Comparison of ENCODE assay signal across 15 cellular contexts in genomic region chr2:74894261-74895030, GRCh38.
A peak's percentile ranks its signal among the peaks of the same experiment; 100 is the strongest.
DNase-seq lines count a peak whose midpoint lies in the region; ATAC-seq, FAIRE-seq and TF ChIP-seq lines count a peak whose summit lies in the region.
"Had no signal": no experiment of that assay in that cellular context is flagged by ENCODE, and none has a peak within 500 bp of the region (broad histone marks: within the 10 kb centered on the region; RNA-seq: fewer than 3 reads in every experiment).

No MANE protein-coding gene starts in this region.

- H3K14ac ChIP-seq in mesenchymal stem cell (ENCODE audit: low read length in 2 of 2) = peak overlapping the region in 1 of 2 experiments; percentile 5

- peak overlapping the region; percentile 3 for H2AK5ac ChIP-seq in mesenchymal stem cell (ENCODE audit: low read length, severe bottlenecking)

- no peak overlapping the region for H2AFZ ChIP-seq in mesenchymal stem cell (ENCODE audit: low read depth, low read length)
- H2AFZ ChIP-seq: parathyroid adenoma had no signal

- no peak overlapping the region for H3K27ac ChIP-seq in mesenchymal stem cell (ENCODE audit: low read length, poor library complexity, severe bottlenecking)
- H3K27ac ChIP-seq: lower lobe of right lung, parathyroid adenoma, testis had no signal

- no peak overlapping the region for H2BK15ac ChIP-seq in mesenchymal stem cell (ENCODE audit: low read depth, poor library complexity, severe bottlenecking)

- POLR2A ChIA-PET in AG04449 (lab: Yijun Ruan, JAX) = no interaction called here

- H2BK120ac ChIP-seq in mesenchymal stem cell (ENCODE audit: low read depth, low read length) = peak overlapping the region; percentile 49

- 82% methylated on average over 3 of the region's 6 CpGs for WGBS in mesenchymal stem cell

- H3K36me3 ChIP-seq in mesenchymal stem cell (ENCODE audit: control insufficient read depth in 1 of 2, insufficient read depth in 2 of 2, low read depth in 1 of 2, low read length in 2 of 2) = peaks cover 3 to 72% of the 10 kb centered on the region in 2 experiments

- DNase-seq in AG04449 (ENCODE audit: low read depth, low spot score) = peak; percentile 69
- DNase-seq in HCEC 1CT = peak; percentile 63
- peak; percentile 42 for DNase-seq in astrocyte of the hippocampus (ENCODE audit: low read depth, low spot score)
- peak; percentile 66 for DNase-seq in mesenchymal stem cell
- no peak for DNase-seq in NCI-H510A treated with DMSO at 0.1 percent for 48 hours (lab: John Stamatoyannopoulos, UW)
- no peak for DNase-seq in H54 (ENCODE audit: insufficient read length, low spot score)
- DNase-seq in germinal center (ENCODE audit: low spot score) = no peak
- DNase-seq: activated T-cell treated with anti-CD3 and anti-CD28 coated beads, Interleukin-2, amount 50 U/mL, for 72 hours; CD8-positive, alpha-beta T cell; lower lobe of right lung; stimulated activated CD4-positive, alpha-beta T cell treated with anti-CD3 and anti-CD28 coated beads, Interleukin-4, amount 100 ng/mL, for 24 hours; testis had no signal

- no peak overlapping the region for H2BK5ac ChIP-seq in mesenchymal stem cell (ENCODE audit: low read depth, low read length, poor library complexity, severe bottlenecking)

- no peak overlapping the region for H3K23ac ChIP-seq in mesenchymal stem cell (ENCODE audit: low read length in 2 of 2)

- H4K91ac ChIP-seq in mesenchymal stem cell (ENCODE audit: low read length) = peak overlapping the region; percentile 43

- CTCF ChIA-PET in AG04449 (lab: Yijun Ruan, JAX) = interaction anchor here (0.9 to 2.8 kb wide), 6 partner anchors 17 to 206 kb away, joined by 4 to 10 read pairs (median 8); no protein-coding TSS in a partner anchor

- TF ChIP-seq CTCF in AG04449 (IDR thresholded peaks at IDR 0.05; ENCODE audit: insufficient read depth, low read length, missing control alignments) = no peak

- H3K4me1 ChIP-seq in mesenchymal stem cell (ENCODE audit: control insufficient read depth, insufficient read depth, low read depth, low read length) = peaks cover 3% of the 10 kb centered on the region
- H3K4me1 ChIP-seq: lower lobe of right lung, parathyroid adenoma, testis had no signal

- H3K9ac ChIP-seq in mesenchymal stem cell (ENCODE audit: low read length) = peak overlapping the region; percentile 11
- H3K9ac ChIP-seq: parathyroid adenoma had no signal

- no peak for FAIRE-seq in H54 (lab: Jason Lieb, UNC)
- FAIRE-seq: GM19239 had no signal

- H3K18ac ChIP-seq in mesenchymal stem cell (ENCODE audit: low read depth in 1 of 2, low read length in 2 of 2) = peak overlapping the region in 1 of 2 experiments; percentile 58

- H3K9me3 ChIP-seq in mesenchymal stem cell (ENCODE audit: control insufficient read depth, low read length) = no peaks in the 10 kb centered on the region
- H3K9me3 ChIP-seq: lower lobe of right lung, testis had no signal

- ATAC-seq in GM19023 (IDR thresholded peaks at IDR 0.05; ENCODE audit: unreplicated experiment) = no peak
- ATAC-seq: activated T-cell treated with anti-CD3 and anti-CD28 coated beads, Interleukin-2, amount 50 U/mL, for 72 hours; CD8-positive, alpha-beta T cell; lower lobe of right lung had no signal

- H2BK12ac ChIP-seq in mesenchymal stem cell (ENCODE audit: low read length in 2 of 2) = peak overlapping the region; percentile 16 to 28

- H3K79me1 ChIP-seq in mesenchymal stem cell (replicated peaks; ENCODE audit: low read length, poor library complexity, severe bottlenecking) = no peaks in the 10 kb centered on the region

- H3K4me3 ChIP-seq in AG04449 (ENCODE audit: low read depth, low read length) (no peak overlapping the region), mesenchymal stem cell (ENCODE audit: insufficient read depth in 1 of 2, low read depth in 1 of 2, low read length in 2 of 2) (no peak overlapping the region)
- H3K4me3 ChIP-seq: lower lobe of right lung, testis had no signal

- H3K4ac ChIP-seq in mesenchymal stem cell (ENCODE audit: low read depth in 1 of 2, low read length in 2 of 2) = peak overlapping the region in 1 of 2 experiments; percentile 81

- no peaks in the 10 kb centered on the region for H3K27me3 ChIP-seq in mesenchymal stem cell (ENCODE audit: control insufficient read depth in 1 of 2, insufficient read depth in 1 of 2, low read length in 2 of 2)
- H3K27me3 ChIP-seq: testis had no signal

- H3K4me2 ChIP-seq in mesenchymal stem cell (ENCODE audit: low read length, poor library complexity, severe bottlenecking) = no peak overlapping the region

- H4K8ac ChIP-seq in mesenchymal stem cell (ENCODE audit: low read length) = peak overlapping the region; percentile 91

- no peak for TF ChIP-seq POLR2A in H54 (IDR thresholded peaks at IDR 0.05; ENCODE audit: low read depth, low read length)

Comparison
In these comparisons a context has a peak if more than half of its experiments do, and no peak if none do; other contexts are left out.
1. DNase-seq: peak in AG04449 (single experiment), HCEC 1CT (single experiment), astrocyte of the hippocampus (single experiment) and mesenchymal stem cell (single experiment); none in NCI-H510A treated with DMSO at 0.1 percent for 48 hours (single experiment), H54 (single experiment) and germinal center (single experiment).